ENCODE assay signal across 14 cellular contexts in the genomic region with DNA sequence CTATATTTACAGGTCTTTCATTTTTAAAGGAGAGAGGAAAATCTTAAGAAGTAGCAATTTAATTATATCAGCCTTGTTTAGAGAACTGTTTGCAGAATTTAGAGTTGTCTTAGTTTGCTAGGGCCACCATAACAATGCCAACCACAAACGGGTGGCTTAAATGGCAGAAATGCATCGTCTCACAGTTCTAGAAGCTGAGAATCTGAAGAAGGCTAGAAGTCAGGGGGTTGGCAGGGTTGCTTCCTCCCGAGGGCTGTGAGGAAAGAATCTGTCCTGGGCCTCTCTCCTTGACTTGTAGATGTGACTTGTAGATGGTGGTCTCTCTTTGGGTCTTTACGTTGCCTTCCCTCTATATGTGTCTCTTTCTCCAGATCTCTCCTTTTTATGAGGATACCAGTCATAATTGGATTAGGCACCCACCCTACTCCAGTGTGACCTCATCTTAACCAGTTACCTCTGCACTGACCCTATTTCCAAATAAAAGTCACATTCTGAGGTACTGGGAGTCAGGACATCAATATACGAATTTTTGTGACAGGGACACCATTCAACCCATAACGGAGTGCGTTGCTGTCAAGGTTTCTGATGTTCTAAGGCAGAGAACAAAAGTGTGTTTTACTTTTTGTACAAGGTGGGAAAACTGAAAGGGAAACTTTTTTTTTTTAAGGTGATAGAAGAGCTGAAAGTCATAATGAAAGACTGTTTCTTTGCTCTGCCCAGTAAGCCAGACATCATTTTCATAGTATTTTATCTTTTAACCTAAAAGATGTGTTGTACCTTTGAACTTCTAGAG.
DNase-seq lines count a peak whose midpoint lies in the region; ATAC-seq, FAIRE-seq and TF ChIP-seq lines count a peak whose summit lies in the region.
"Had no signal": no experiment of that assay in that cellular context is flagged by ENCODE, and none has a peak within 500 bp of the region (broad histone marks: within the 10 kb centered on the region; RNA-seq: fewer than 3 reads in every experiment).

No MANE protein-coding gene starts in this region.

- FAIRE-seq in GM12892 (lab: Jason Lieb, UNC), result peak; percentile 38

- H3K4me3 Mint-ChIP-seq in activated CD8-positive, alpha-beta T cell treated with anti-CD3 and anti-CD28 coated beads for 36 hours, result peak overlapping the region; percentile 66

- ATAC-seq in GM19438 (IDR thresholded peaks at IDR 0.05; ENCODE audit: low read depth, unreplicated experiment), result peak; percentile 71
- peak; percentile 66 for ATAC-seq in HG03025 (IDR thresholded peaks at IDR 0.05; ENCODE audit: low FRiP score, unreplicated experiment)
- ATAC-seq in activated CD8-positive, alpha-beta T cell treated with anti-CD3 and anti-CD28 coated beads for 36 hours, result peak; percentile 60

- peaks cover 56% of the 10 kb centered on the region for H3K36me3 Mint-ChIP-seq in activated CD8-positive, alpha-beta T cell treated with anti-CD3 and anti-CD28 coated beads for 36 hours (ENCODE audit: low read depth)

- CTCF ChIA-PET in activated CD8-positive, alpha-beta T cell treated with anti-CD3 and anti-CD28 coated beads for 36 hours (lab: Charles Lee), result no interaction called here

- H3K4me3 ChIP-seq in lower leg skin (ENCODE audit: low read depth, poor library complexity, severe bottlenecking), result no peak overlapping the region
- H3K4me3 ChIP-seq: BLaER1 treated with 17β-estradiol and CSF1 and Interleukin-3, amounts not matched to agents 10 nM and 100 nM had no signal

- 79 to 89% methylated on average over 7 of the region's 7 CpGs for WGBS in lower leg skin, 2 donors

- intact Hi-C loops in activated CD8-positive, alpha-beta T cell treated with anti-CD3 and anti-CD28 coated beads for 36 hours (cut with micrococcal nuclease), result loop anchor here (5.0 kb wide), 2 partner anchors 44 to 111 kb away; no protein-coding TSS in a partner anchor
- intact Hi-C loops in lower leg skin (cut with DNase I; ENCODE audit: low total_unique reads), result no loop called here

- no peak for TF ChIP-seq CTCF in activated CD8-positive, alpha-beta T cell treated with anti-CD3 and anti-CD28 coated beads for 36 hours (IDR thresholded peaks at IDR 0.05)
- TF ChIP-seq CTCF in lower leg skin (IDR thresholded peaks at IDR 0.05), result no peak

- POLR2A ChIA-PET in activated CD8-positive, alpha-beta T cell treated with anti-CD3 and anti-CD28 coated beads for 36 hours (lab: Charles Lee), result no interaction called here

- TF ChIP-seq POLR2A in GM12892 (IDR thresholded peaks at IDR 0.05; ENCODE audit: low read depth, low read length) (no peak), lower leg skin (IDR thresholded peaks at IDR 0.05) (no peak)

- H3K27me3 Mint-ChIP-seq in activated CD8-positive, alpha-beta T cell treated with anti-CD3 and anti-CD28 coated beads for 36 hours, result no peaks in the 10 kb centered on the region

- peaks cover 58% of the 10 kb centered on the region for H3K4me1 Mint-ChIP-seq in activated CD8-positive, alpha-beta T cell treated with anti-CD3 and anti-CD28 coated beads for 36 hours (ENCODE audit: low read depth)

- peak overlapping the region; percentile 84 for H3K27ac Mint-ChIP-seq in activated CD8-positive, alpha-beta T cell treated with anti-CD3 and anti-CD28 coated beads for 36 hours

- H3K9me3 Mint-ChIP-seq in activated CD8-positive, alpha-beta T cell treated with anti-CD3 and anti-CD28 coated beads for 36 hours, result no peaks in the 10 kb centered on the region

- no peak for DNase-seq in GM12892 (ENCODE audit: insufficient read length)
- DNase-seq in activated CD8-positive, alpha-beta T cell treated with anti-CD3 and anti-CD28 coated beads for 36 hours, result no peak
- no peak for DNase-seq in mucosa of gallbladder (ENCODE audit: low spot score)
- no peak for DNase-seq in GOT3 (lab: John Stamatoyannopoulos, UW)
- no peak for DNase-seq in lower leg skin (ENCODE audit: low spot score in 2 of 2)
- no peak for DNase-seq in NCI-H82 treated with DMSO at 0.1 percent for 48 hours (lab: John Stamatoyannopoulos, UW; ENCODE audit: unreplicated experiment)
- DNase-seq: activated effector memory CD4-positive, alpha-beta T cell treated with Interleukin-2 at 50 U/mL for 16 hours; head of caudate nucleus; NCI-H1048; posterior cingulate gyrus; T-helper 9 cell had no signal
